ENCODE assay signal across 1 cellular context in the genomic region with DNA sequence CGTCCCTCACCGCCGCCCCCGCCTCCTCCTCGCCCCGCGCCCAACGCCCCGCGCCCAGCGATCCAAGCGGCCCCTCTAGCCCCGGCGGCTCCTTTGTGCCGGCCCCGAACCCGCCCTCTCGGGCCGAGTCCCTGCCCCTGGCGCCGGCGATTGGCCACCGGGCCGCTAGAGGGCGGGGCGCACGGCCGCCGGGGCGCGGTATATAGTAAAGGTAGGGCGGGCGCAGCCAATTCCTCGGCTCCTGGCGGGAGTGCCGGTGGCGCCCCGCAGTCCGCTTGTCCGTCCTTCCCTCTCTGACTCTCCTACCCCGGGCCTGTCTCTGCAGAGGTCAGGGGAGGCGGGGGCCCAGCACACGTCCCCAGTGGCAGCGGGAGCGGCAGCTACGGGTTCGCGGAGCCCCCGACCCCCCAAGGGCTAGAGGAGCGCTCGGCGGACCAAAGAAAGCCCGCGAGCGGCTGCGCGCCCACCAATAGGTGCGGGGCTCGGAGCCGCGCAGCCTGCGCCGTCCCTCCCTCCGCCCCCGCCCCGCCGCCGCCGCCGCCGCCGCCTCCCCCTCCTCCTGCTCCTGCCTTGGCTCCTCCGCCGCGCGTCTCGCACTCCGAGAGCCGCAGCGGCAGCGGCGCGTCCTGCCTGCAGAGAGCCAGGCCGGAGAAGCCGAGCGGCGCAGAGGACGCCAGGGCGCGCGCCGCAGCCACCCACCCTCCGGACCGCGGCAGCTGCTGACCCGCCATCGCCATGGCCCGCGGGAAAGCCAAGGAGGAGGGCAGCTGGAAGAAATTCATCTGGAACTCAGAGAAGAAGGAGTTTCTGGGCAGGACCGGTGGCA.
TF ChIP-seq lines count a peak whose summit lies in the region.

A gene (plus strand): TSS at position 596 of the 826 bp plus-strand sequence. CDS start 140 bp downstream, at position 736.

TF ChIP-seq in H1, 55 proteins besides CTCF, POLR2A, EP300 and RAD21:
- TF ChIP-seq KDM5A (IDR thresholded peaks at IDR 0.05; ENCODE audit: low read length) (no peak), SIRT6 (IDR thresholded peaks at IDR 0.05; ENCODE audit: low read length) (no peak), PHF8 (conservative IDR thresholded peaks at IDR 0.05; ENCODE audit: low read depth, low read length) (peak; percentile 91), POU5F1 (IDR thresholded peaks at IDR 0.05; ENCODE audit: low read depth, low read length) (no peak), KDM4A (IDR thresholded peaks at IDR 0.05; ENCODE audit: low read depth, low read length, severe bottlenecking) (peak; percentile 71), YY1 (IDR thresholded peaks at IDR 0.05; ENCODE audit: low read depth, low read length) (peak; percentile 58; the same call in 1 of the 2 replicates), NANOG (IDR thresholded peaks at IDR 0.05; ENCODE audit: insufficient read depth, low read depth, low read length, poor library complexity, severe bottlenecking) (no peak), TEAD4 (IDR thresholded peaks at IDR 0.05; ENCODE audit: low read depth, low read length) (no peak), TAF1 (IDR thresholded peaks at IDR 0.05; ENCODE audit: low read depth, low read length) (peak; percentile 87), CBX5 (IDR thresholded peaks at IDR 0.05; ENCODE audit: low read depth, low read length) (no peak), TCF12 (IDR thresholded peaks at IDR 0.05; ENCODE audit: low read depth, low read length) (no peak), SP1 (IDR thresholded peaks at IDR 0.05; ENCODE audit: low read depth, low read length) (0 out of 2 replicates have a peak, but pooled peaks have one; percentile 10), CBX8 (IDR thresholded peaks at IDR 0.05; ENCODE audit: borderline replicate concordance, low read depth, low read length) (no peak), EGR1 (IDR thresholded peaks at IDR 0.05; ENCODE audit: borderline replicate concordance, low read depth, low read length) (no peak), SAP30 (IDR thresholded peaks at IDR 0.05; ENCODE audit: insufficient read depth, insufficient replicate concordance, low read length) (no peak), CEBPB (IDR thresholded peaks at IDR 0.05; ENCODE audit: low read depth, low read length) (no peak), CREB1 (IDR thresholded peaks at IDR 0.05) (no peak; the same call in none of the 2 replicates), SIN3A (conservative IDR thresholded peaks at IDR 0.05 in 1 of 2, IDR thresholded peaks at IDR 0.05 in 1 of 2; ENCODE audit: low read depth in 1 of 2, low read length in 2 of 2) (peak in 1 of 2 experiments; percentile 47; a peak in 2 of 4 replicates), TBP (IDR thresholded peaks at IDR 0.05; ENCODE audit: low read depth, low read length) (peak; percentile 87), POLR2AphosphoS5 (IDR thresholded peaks at IDR 0.05; ENCODE audit: low read depth, low read length) (peak; percentile 79), KDM1A (IDR thresholded peaks at IDR 0.05; ENCODE audit: borderline replicate concordance, low read length) (no peak), RXRA (IDR thresholded peaks at IDR 0.05; ENCODE audit: insufficient read depth, low read depth, low read length) (no peak), TAF7 (optimal IDR thresholded peaks at IDR 0.05; ENCODE audit: borderline replicate concordance, low read depth, low read length) (peak; percentile 42), JUN (IDR thresholded peaks at IDR 0.05; ENCODE audit: low read depth, low read length) (no peak), RFX5 (IDR thresholded peaks at IDR 0.05; ENCODE audit: borderline replicate concordance, low read depth, low read length) (no peak)
- TF ChIP-seq, protein P1, sequence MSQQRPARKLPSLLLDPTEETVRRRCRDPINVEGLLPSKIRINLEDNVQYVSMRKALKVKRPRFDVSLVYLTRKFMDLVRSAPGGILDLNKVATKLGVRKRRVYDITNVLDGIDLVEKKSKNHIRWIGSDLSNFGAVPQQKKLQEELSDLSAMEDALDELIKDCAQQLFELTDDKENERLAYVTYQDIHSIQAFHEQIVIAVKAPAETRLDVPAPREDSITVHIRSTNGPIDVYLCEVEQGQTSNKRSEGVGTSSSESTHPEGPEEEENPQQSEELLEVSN (IDR thresholded peaks at IDR 0.05), result no peak
